1 cellular context compared by ENCODE assay signal in the genomic region with DNA sequence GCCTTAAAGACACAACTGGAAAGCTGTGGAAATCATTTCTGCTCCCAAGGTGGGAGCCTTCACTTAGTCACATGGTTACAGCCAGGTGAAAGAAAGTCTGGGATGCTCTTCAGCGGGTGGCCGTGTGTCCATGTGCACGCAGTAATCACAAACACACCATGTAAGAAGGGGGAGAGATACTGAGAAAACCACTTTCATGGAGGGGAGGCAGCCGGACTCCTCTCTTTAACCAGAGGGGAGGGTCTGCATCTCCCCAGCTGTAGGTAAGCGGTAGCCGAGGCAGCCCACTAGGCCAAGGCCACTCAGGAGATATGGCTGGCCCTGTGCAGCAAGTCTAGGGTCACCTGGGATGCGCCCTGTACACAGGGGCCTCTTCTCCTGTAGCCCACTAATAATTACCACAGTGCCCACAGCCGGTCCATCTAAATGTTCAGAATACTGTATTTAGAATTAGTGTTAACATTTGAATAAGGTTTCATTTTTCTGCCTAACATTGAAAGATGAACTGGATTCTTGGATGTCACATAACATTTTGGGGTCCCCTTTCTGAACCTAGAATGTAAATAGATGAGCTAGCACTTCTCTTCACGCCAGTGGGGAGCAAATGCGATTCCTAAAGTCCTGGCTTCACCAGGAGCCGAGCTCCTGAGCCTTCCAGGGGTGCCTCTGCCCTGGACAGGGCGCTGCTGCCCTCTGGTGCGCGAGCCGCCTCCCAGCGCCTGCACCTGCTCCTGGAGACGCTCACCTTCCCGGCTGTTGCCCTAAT.
A peak's percentile ranks its signal among the peaks of the same experiment; 100 is the strongest.
TF ChIP-seq lines count a peak whose summit lies in the region.

No MANE protein-coding gene starts in this region.

TF ChIP-seq in K562, 482 proteins besides CTCF, POLR2A, EP300 and RAD21 (continued from another document):
- TF ChIP-seq, protein P1, sequence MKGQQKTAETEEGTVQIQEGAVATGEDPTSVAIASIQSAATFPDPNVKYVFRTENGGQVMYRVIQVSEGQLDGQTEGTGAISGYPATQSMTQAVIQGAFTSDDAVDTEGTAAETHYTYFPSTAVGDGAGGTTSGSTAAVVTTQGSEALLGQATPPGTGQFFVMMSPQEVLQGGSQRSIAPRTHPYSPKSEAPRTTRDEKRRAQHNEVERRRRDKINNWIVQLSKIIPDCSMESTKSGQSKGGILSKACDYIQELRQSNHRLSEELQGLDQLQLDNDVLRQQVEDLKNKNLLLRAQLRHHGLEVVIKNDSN (CRISPR knock-in tag; IDR thresholded peaks at IDR 0.05): no peak
- TF ChIP-seq STAG1 (CRISPR knock-in tag; IDR thresholded peaks at IDR 0.05; ENCODE audit: borderline replicate concordance) (peak; percentile 98), DACH1 (IDR thresholded peaks at IDR 0.05; ENCODE audit: partially characterized antibody) (no peak), SMC3 (conservative IDR thresholded peaks at IDR 0.05; ENCODE audit: insufficient read depth, low read depth, low read length) (peak; percentile 87), BHLHE40 (IDR thresholded peaks at IDR 0.05; ENCODE audit: low read length) (0 out of 2 replicates have a peak, but pooled peaks have one; percentile 16), CTBP1 (IDR thresholded peaks at IDR 0.05; ENCODE audit: borderline replicate concordance) (0 out of 2 replicates have a peak, but pooled peaks have one; percentile 17), ARID2 (IDR thresholded peaks at IDR 0.05) (0 out of 2 replicates have a peak, but pooled peaks have one; percentile 30), RBM34 (IDR thresholded peaks at IDR 0.05; ENCODE audit: borderline replicate concordance, insufficient read depth, low read length) (no peak)
- TF ChIP-seq, protein P2, sequence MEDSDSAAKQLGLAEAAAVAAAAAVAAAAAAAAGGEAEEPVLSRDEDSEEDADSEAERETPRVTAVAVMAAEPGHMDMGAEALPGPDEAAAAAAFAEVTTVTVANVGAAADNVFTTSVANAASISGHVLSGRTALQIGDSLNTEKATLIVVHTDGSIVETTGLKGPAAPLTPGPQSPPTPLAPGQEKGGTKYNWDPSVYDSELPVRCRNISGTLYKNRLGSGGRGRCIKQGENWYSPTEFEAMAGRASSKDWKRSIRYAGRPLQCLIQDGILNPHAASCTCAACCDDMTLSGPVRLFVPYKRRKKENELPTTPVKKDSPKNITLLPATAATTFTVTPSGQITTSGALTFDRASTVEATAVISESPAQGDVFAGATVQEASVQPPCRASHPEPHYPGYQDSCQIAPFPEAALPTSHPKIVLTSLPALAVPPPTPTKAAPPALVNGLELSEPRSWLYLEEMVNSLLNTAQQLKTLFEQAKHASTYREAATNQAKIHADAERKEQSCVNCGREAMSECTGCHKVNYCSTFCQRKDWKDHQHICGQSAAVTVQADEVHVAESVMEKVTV (CRISPR knock-in tag; IDR thresholded peaks at IDR 0.05): peak; percentile 83
- TF ChIP-seq, protein P3, sequence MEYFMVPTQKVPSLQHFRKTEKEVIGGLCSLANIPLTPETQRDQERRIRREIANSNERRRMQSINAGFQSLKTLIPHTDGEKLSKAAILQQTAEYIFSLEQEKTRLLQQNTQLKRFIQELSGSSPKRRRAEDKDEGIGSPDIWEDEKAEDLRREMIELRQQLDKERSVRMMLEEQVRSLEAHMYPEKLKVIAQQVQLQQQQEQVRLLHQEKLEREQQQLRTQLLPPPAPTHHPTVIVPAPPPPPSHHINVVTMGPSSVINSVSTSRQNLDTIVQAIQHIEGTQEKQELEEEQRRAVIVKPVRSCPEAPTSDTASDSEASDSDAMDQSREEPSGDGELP (CRISPR knock-in tag; IDR thresholded peaks at IDR 0.05; ENCODE audit: borderline replicate concordance): peak; percentile 28; the same call in 1 of the 2 replicates
